1 cellular context compared by ENCODE assay signal in genomic region chr15:65409284-65409631, GRCh38.
TF ChIP-seq lines count a peak whose summit lies in the region.

No MANE protein-coding gene starts in this region.

TF ChIP-seq in GM23338, 12 proteins besides CTCF, POLR2A, EP300 and RAD21 (continued from another document):
- TF ChIP-seq ZNF462 (CRISPR knock-in tag; IDR thresholded peaks at IDR 0.05): no peak
- no peak for TF ChIP-seq EZH2 (IDR thresholded peaks at IDR 0.05; ENCODE audit: low read depth, unreplicated experiment)
- TF ChIP-seq ZNF331 (CRISPR knock-in tag; IDR thresholded peaks at IDR 0.05; ENCODE audit: low read depth): no peak
- no peak for TF ChIP-seq EZH2phosphoT487 (IDR thresholded peaks at IDR 0.05; ENCODE audit: unreplicated experiment)
- no peak for TF ChIP-seq ZNF114 (CRISPR knock-in tag; IDR thresholded peaks at IDR 0.05)
- no peak for TF ChIP-seq JUNB (IDR thresholded peaks at IDR 0.05; ENCODE audit: unreplicated experiment)
- TF ChIP-seq NANOG (IDR thresholded peaks at IDR 0.05; ENCODE audit: borderline replicate concordance): no peak
- no peak for TF ChIP-seq ETS1 (IDR thresholded peaks at IDR 0.05)
